In genomic region chr11:117328414-117329010, GRCh38 we compare ENCODE assay signal across 1 cellular context.
A peak's percentile ranks its signal among the peaks of the same experiment; 100 is the strongest.
TF ChIP-seq lines count a peak whose summit lies in the region.

No MANE protein-coding gene starts in this region.

TF ChIP-seq in GM12878, 131 proteins besides CTCF, POLR2A, EP300 and RAD21:
- TF ChIP-seq EZH2 (IDR thresholded peaks at IDR 0.05; ENCODE audit: borderline replicate concordance, control insufficient read depth, low read depth, low read length) (no peak), NKRF (conservative IDR thresholded peaks at IDR 0.05) (0 out of 2 replicates have a peak, but pooled peaks have one; percentile 8), BRCA1 (IDR thresholded peaks at IDR 0.05; ENCODE audit: low read depth, low read length) (no peak)
